In genomic region chr14:91402278-91403068, GRCh38 we compare ENCODE assay signal across 9 cellular contexts. TPM values are rescaled to one million over a fixed set of nuclear protein-coding genes. Genes with fewer than 3 reads are reported as not detected.
A peak's percentile ranks its signal among the peaks of the same experiment; 100 is the strongest.
DNase-seq lines count a peak whose midpoint lies in the region; ATAC-seq and TF ChIP-seq lines count a peak whose summit lies in the region.
"Had no signal": no experiment of that assay in that cellular context is flagged by ENCODE, and none has a peak within 500 bp of the region (broad histone marks: within the 10 kb centered on the region; RNA-seq: fewer than 3 reads in every experiment).

No MANE protein-coding gene starts in this region.

- ATAC-seq in DND-41 (ENCODE audit: insufficient read depth, low read depth) (no peak), HG03520 (IDR thresholded peaks at IDR 0.05; ENCODE audit: unreplicated experiment) (no peak)

- H3K27me3 ChIP-seq in DND-41 (ENCODE audit: insufficient read depth, low read length, poor library complexity), result no peaks in the 10 kb centered on the region
- no peaks in the 10 kb centered on the region for H3K27me3 ChIP-seq in duodenal mucosa (ENCODE audit: control insufficient read depth in 1 of 2, insufficient read depth in 2 of 2, low read length in 2 of 2)
- no peaks in the 10 kb centered on the region for H3K27me3 ChIP-seq in osteoblast (ENCODE audit: insufficient read depth, low read length)

- H3K4me1 ChIP-seq in DND-41 (ENCODE audit: insufficient read depth, low read length) (peaks cover 35% of the 10 kb centered on the region), duodenal mucosa (ENCODE audit: control insufficient read depth in 1 of 2, insufficient read depth in 2 of 2, low read length in 2 of 2) (peaks cover 64 to 83% of the 10 kb centered on the region in 2 donors), osteoblast (ENCODE audit: insufficient read depth, low read length) (no peaks in the 10 kb centered on the region)

- H3K9me3 ChIP-seq in DND-41 (ENCODE audit: insufficient read depth, low read length, severe bottlenecking) (no peaks in the 10 kb centered on the region), duodenal mucosa (ENCODE audit: control insufficient read depth in 1 of 2, low read length in 2 of 2) (no peaks in the 10 kb centered on the region), osteoblast (ENCODE audit: low read depth, low read length) (no peaks in the 10 kb centered on the region)

- H3K36me3 ChIP-seq in DND-41 (ENCODE audit: insufficient read depth, low read length), result peaks cover 31% of the 10 kb centered on the region
- H3K36me3 ChIP-seq in duodenal mucosa (ENCODE audit: control insufficient read depth in 1 of 2, insufficient read depth in 2 of 2, low read length in 2 of 2), result peaks cover 5 to 14% of the 10 kb centered on the region in 2 donors
- H3K36me3 ChIP-seq in osteoblast (ENCODE audit: insufficient read depth, low read length), result no peaks in the 10 kb centered on the region

- TF ChIP-seq CTCF in DND-41 (IDR thresholded peaks at IDR 0.05; ENCODE audit: borderline replicate concordance, extremely low read depth, low read length, poor library complexity, severe bottlenecking), result no peak
- TF ChIP-seq CTCF in osteoblast (IDR thresholded peaks at IDR 0.05; ENCODE audit: extremely low read depth, low read depth, low read length), result no peak

- H3K4me3 ChIP-seq in DND-41 (ENCODE audit: low read depth in 1 of 2, low read length in 2 of 2) (no peak overlapping the region), duodenal mucosa (ENCODE audit: low read depth in 1 of 2, low read length in 2 of 2) (peak overlapping the region; percentile 55 to 58), osteoblast (ENCODE audit: insufficient read depth, low read length) (no peak overlapping the region)

- H3K4me2 ChIP-seq in DND-41 (ENCODE audit: insufficient read depth, low read length) (no peak overlapping the region), osteoblast (ENCODE audit: insufficient read depth, low read length) (no peak overlapping the region)

- H3K9ac ChIP-seq in DND-41 (ENCODE audit: low read depth, low read length) (no peak overlapping the region), duodenal mucosa (ENCODE audit: low read depth in 1 of 2, low read length in 2 of 2) (peak overlapping the region; percentile 34 to 54)

- H3K79me2 ChIP-seq in DND-41 (ENCODE audit: insufficient read depth, low read length) (peaks cover 94% of the 10 kb centered on the region), osteoblast (ENCODE audit: insufficient read depth, low read length) (no peaks in the 10 kb centered on the region)

- DNase-seq in DND-41 (no peak), OCI-M1 (lab: John Stamatoyannopoulos, UW) (peak; percentile 91), osteoblast (ENCODE audit: insufficient read length, low spot score, missing footprints) (peak; percentile 60), cortex of kidney (lab: John Stamatoyannopoulos, UW) (no peak), NCI-H1417 treated with DMSO at 0.1 percent for 48 hours (lab: John Stamatoyannopoulos, UW) (no peak)
- DNase-seq in stimulated activated CD4-positive, alpha-beta T cell treated with anti-CD3 and anti-CD28 coated beads, Interleukin-4, amount 100 ng/mL, for 1 hour, result no peak
- DNase-seq: hypothalamus had no signal

- peak overlapping the region; percentile 35 for H3K27ac ChIP-seq in DND-41 (ENCODE audit: low read length)
- peak overlapping the region; percentile 13 for H3K27ac ChIP-seq in duodenal mucosa (ENCODE audit: low read depth, low read length)
- no peak overlapping the region for H3K27ac ChIP-seq in osteoblast (ENCODE audit: low read depth, low read length)

- H2AFZ ChIP-seq in DND-41 (ENCODE audit: low read depth, low read length), result no peak overlapping the region
- no peak overlapping the region for H2AFZ ChIP-seq in osteoblast (ENCODE audit: low read length)

- H4K20me1 ChIP-seq in DND-41 (ENCODE audit: insufficient read depth, low read length) (peaks cover 77% of the 10 kb centered on the region), osteoblast (ENCODE audit: insufficient read depth, low read length) (no peaks in the 10 kb centered on the region)

RNA-seq across cellular contexts. Expression of gene CCDC88C, which starts 15.1 kb away (rescaled TPM):
- 0.29 and 0.36 TPM in 2 replicates for total RNA-seq in osteoblast

Comparison
In these comparisons a context has a peak if more than half of its experiments do, and no peak if none do; other contexts are left out.
1. DNase-seq: peak in OCI-M1 (single experiment) and osteoblast (single experiment); none in DND-41 (single experiment), cortex of kidney (single experiment), NCI-H1417 treated with DMSO at 0.1 percent for 48 hours (single experiment) and stimulated activated CD4-positive, alpha-beta T cell treated with anti-CD3 and anti-CD28 coated beads, Interleukin-4, amount 100 ng/mL, for 1 hour (single experiment).
2. H3K4me3 ChIP-seq: peak in duodenal mucosa (2 of 2); none in DND-41 (0 of 2) and osteoblast (single experiment).